In the genomic region with DNA sequence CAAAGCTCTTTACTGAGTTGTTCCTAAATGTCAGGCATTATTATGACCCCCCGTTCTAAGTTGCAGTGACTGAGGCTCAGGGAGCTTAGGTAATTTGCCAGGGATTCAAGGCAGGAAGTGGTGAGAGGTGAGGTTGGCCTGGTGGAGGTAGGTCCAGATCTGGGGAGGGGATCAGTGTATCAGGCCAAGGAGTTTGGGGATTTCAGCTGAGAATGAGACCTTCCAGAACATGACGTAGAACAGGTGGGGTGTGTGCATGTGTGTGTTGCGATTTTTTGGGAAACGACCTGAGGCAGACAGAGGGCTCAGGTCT, we compare ENCODE assay signal across 23 cellular contexts. TPM values are rescaled to one million over a fixed set of nuclear protein-coding genes. Genes with fewer than 3 reads are reported as not detected.
DNase-seq lines count a peak whose midpoint lies in the region; ATAC-seq, FAIRE-seq and TF ChIP-seq lines count a peak whose summit lies in the region.
"Had no signal": no experiment of that assay in that cellular context is flagged by ENCODE, and none has a peak within 500 bp of the region (broad histone marks: within the 10 kb centered on the region; RNA-seq: fewer than 3 reads in every experiment).

No MANE protein-coding gene starts in this region.

- H3K79me2 ChIP-seq in Loucy (ENCODE audit: insufficient read depth, low read length), result no peaks in the 10 kb centered on the region
- H3K79me2 ChIP-seq in K562 (ENCODE audit: control insufficient read depth, insufficient read depth, low read length), result no peaks in the 10 kb centered on the region

- H3K36me3 Mint-ChIP-seq in nephron progenitor cell (ENCODE audit: low read depth), result no peaks in the 10 kb centered on the region
- H3K36me3 Mint-ChIP-seq: activated naive CD8-positive, alpha-beta T cell; T-cell had no signal

- H3K9ac ChIP-seq in BLaER1, result no peak overlapping the region
- peak overlapping the region; percentile 36 for H3K9ac ChIP-seq in Loucy (ENCODE audit: low read depth, low read length, poor library complexity, severe bottlenecking)
- no peak overlapping the region for H3K9ac ChIP-seq in K562 (ENCODE audit: insufficient read depth in 1 of 2, low read depth in 2 of 2, low read length in 2 of 2)

- intact Hi-C loops in K562 (cut with micrococcal nuclease), result no loop called here

- H3K4me2 ChIP-seq in BLaER1, result peak overlapping the region; percentile 41
- H3K4me2 ChIP-seq in Loucy (ENCODE audit: low read depth, low read length, poor library complexity, severe bottlenecking), result peak overlapping the region; percentile 79
- no peak overlapping the region; the same call in 1 of the 2 replicates for H3K4me2 ChIP-seq in K562 (ENCODE audit: insufficient read depth, low read length)

- no peaks in the 10 kb centered on the region for H3K9me3 Mint-ChIP-seq in nephron progenitor cell
- H3K9me3 Mint-ChIP-seq: activated T-cell treated with anti-CD3 and anti-CD28 coated beads, Interleukin-2, amount 50 U/mL, for 4 hours; T-cell had no signal

- H3K27me3 ChIP-seq in BLaER1, result no peaks in the 10 kb centered on the region
- H3K27me3 ChIP-seq in Loucy (ENCODE audit: insufficient read depth, low read length, poor library complexity, severe bottlenecking), result no peaks in the 10 kb centered on the region
- H3K27me3 ChIP-seq in K562 (ENCODE audit: control insufficient read depth in 2 of 2, insufficient read depth in 2 of 2, low read length in 2 of 2), result no peaks in the 10 kb centered on the region; a peak in 1 of 5 replicates
- H3K27me3 ChIP-seq in H7 (ENCODE audit: control insufficient read depth, insufficient read depth, low read length), result no peaks in the 10 kb centered on the region
- H3K27me3 ChIP-seq: pancreas, vagina had no signal

- H3K27ac ChIP-seq in BLaER1 (no peak overlapping the region), K562 (ENCODE audit: extremely low read depth, low read depth, low read length) (no peak overlapping the region; the same call in 2 of the 3 replicates)
- H3K27ac ChIP-seq: pancreas had no signal

- H4K20me1 ChIP-seq in BLaER1 (no peaks in the 10 kb centered on the region), Loucy (ENCODE audit: insufficient read depth, low read length, poor library complexity, severe bottlenecking) (no peaks in the 10 kb centered on the region), K562 (replicated peaks; ENCODE audit: control insufficient read depth, insufficient read depth, low read length) (no peaks in the 10 kb centered on the region)

- TF ChIP-seq POLR2A in K562 (conservative IDR thresholded peaks at IDR 0.05), result no peak

- BruUV-seq in K562 (replicated peaks; lab: Mats Ljungman, UMichigan), result no TSS peak

- 86% methylated on average over 4 of the region's 4 CpGs for WGBS in K562 (ENCODE audit: insufficient coverage, low coverage, missing lambda C conversion rate)

- no peaks in the 10 kb centered on the region for H3F3A ChIP-seq in Loucy (ENCODE audit: low read depth)

- no peak for ATAC-seq in K562
- ATAC-seq in GM21381 (IDR thresholded peaks at IDR 0.05; ENCODE audit: unreplicated experiment), result no peak
- ATAC-seq: activated T-cell treated with anti-CD3 and anti-CD28 coated beads, Interleukin-2, amount 50 U/mL, for 4 hours; T-cell had no signal

- H3K9me3 ChIP-seq in BLaER1 (no peaks in the 10 kb centered on the region), Loucy (ENCODE audit: insufficient read depth, low read depth, low read length) (no peaks in the 10 kb centered on the region), K562 (replicated peaks; ENCODE audit: control insufficient read depth, insufficient read depth, low read depth, low read length) (peaks cover 17% of the 10 kb centered on the region)
- H3K9me3 ChIP-seq: pancreas, vagina had no signal

- no peak overlapping the region for H3K4me3 ChIP-seq in BLaER1
- H3K4me3 ChIP-seq in Loucy (ENCODE audit: low read length, poor library complexity, severe bottlenecking), result peak overlapping the region; percentile 47
- no peak overlapping the region for H3K4me3 ChIP-seq in K562
- no peak overlapping the region for H3K4me3 ChIP-seq in H7 (ENCODE audit: insufficient read depth, low read depth, low read length)
- H3K4me3 ChIP-seq: pancreas, vagina had no signal

- DNase-seq in K562 (ENCODE audit: extremely low read depth in 1 of 4, low spot score in 3 of 4) (no peak), nephron progenitor cell (no peak), pons (ENCODE audit: low spot score) (no peak), H7 (no peak), epidermal melanocyte (ENCODE audit: insufficient read length, low spot score) (no peak)
- DNase-seq: activated CD4-positive, alpha-beta T cell treated with anti-CD3 and anti-CD28 coated beads, Interleukin-2, amount 50 U/mL, for 4 hours; activated T-cell treated with anti-CD3 and anti-CD28 coated beads, Interleukin-2, amount 50 U/mL, for 4 hours; erythroblast; Kasumi-1; NCI-H1694; NCI-H774; RPMI8226; stimulated activated CD4-positive, alpha-beta T cell treated with anti-CD3 and anti-CD28 coated beads, Interleukin-1b, Interleukin-23, amount 100 ng/mL, for 48 hours; T-cell had no signal

- FAIRE-seq in K562 (lab: Jason Lieb, UNC), result no peak
- FAIRE-seq: D721Med, GM19239, pancreas had no signal

- no peaks in the 10 kb centered on the region for H3K9me2 ChIP-seq in Loucy (replicated peaks; ENCODE audit: low read depth, low read length)

- TF ChIP-seq RAD21 in K562 (CRISPR knock-in tag; conservative IDR thresholded peaks at IDR 0.05 in 1 of 2, IDR thresholded peaks at IDR 0.05 in 1 of 2), result no peak

- H3K36me3 ChIP-seq in BLaER1 (no peaks in the 10 kb centered on the region), Loucy (ENCODE audit: insufficient read depth, low read length) (no peaks in the 10 kb centered on the region), K562 (ENCODE audit: control insufficient read depth, insufficient read depth, low read length) (no peaks in the 10 kb centered on the region), H7 (replicated peaks; ENCODE audit: control insufficient read depth, insufficient read depth, low read length) (no peaks in the 10 kb centered on the region)
- H3K36me3 ChIP-seq: pancreas, vagina had no signal

- H3K27me3 Mint-ChIP-seq in nephron progenitor cell (ENCODE audit: low read depth, poor library complexity), result peaks cover 16% of the 10 kb centered on the region

- no peaks in the 10 kb centered on the region for H3K9me1 ChIP-seq in K562 (ENCODE audit: control insufficient read depth, insufficient read depth, low read length)

- no peak for TF ChIP-seq EP300 in K562 (IDR thresholded peaks at IDR 0.05; ENCODE audit: low read length)

- no peak for TF ChIP-seq CTCF in Loucy (conservative IDR thresholded peaks at IDR 0.05; ENCODE audit: low read length)
- TF ChIP-seq CTCF in K562 (IDR thresholded peaks at IDR 0.05 in 2 of 3, conservative IDR thresholded peaks at IDR 0.05 in 1 of 3; ENCODE audit: insufficient read depth in 2 of 3, low read depth in 1 of 3, low read length in 3 of 3), result no peak
- TF ChIP-seq CTCF in nephron progenitor cell (IDR thresholded peaks at IDR 0.05), result no peak

- H3K4me3 Mint-ChIP-seq in nephron progenitor cell, result no peak overlapping the region
- H3K4me3 Mint-ChIP-seq: activated naive CD8-positive, alpha-beta T cell; activated T-cell treated with anti-CD3 and anti-CD28 coated beads, Interleukin-2, amount 50 U/mL, for 4 hours; B cell; T-cell had no signal

- POLR2A ChIA-PET in K562 (lab: Yijun Ruan, JAX), result interaction anchor here (0.6 to 3.7 kb wide), 3 partner anchors 11 to 24 kb away, joined by 3 to 19 read pairs (median 3); no protein-coding TSS in a partner anchor

- peak overlapping the region; percentile 36 for H2AFZ ChIP-seq in Loucy (ENCODE audit: low read length)
- H2AFZ ChIP-seq in K562 (ENCODE audit: low read depth, low read length), result peak overlapping the region; percentile 83

- H3K27ac Mint-ChIP-seq in nephron progenitor cell, result peak overlapping the region; percentile 53
- H3K27ac Mint-ChIP-seq: activated naive CD8-positive, alpha-beta T cell; B cell; T-cell had no signal

- in situ Hi-C loops in K562 (cut with MboI), result no loop called here

- peaks cover 5% of the 10 kb centered on the region for H3K4me1 Mint-ChIP-seq in nephron progenitor cell
- H3K4me1 Mint-ChIP-seq: B cell had no signal

- CTCF ChIA-PET in K562 (lab: Yijun Ruan, JAX; ENCODE audit: low intra/inter-chr PET ratio), result no interaction called here

- H3K4me1 ChIP-seq in BLaER1 (peaks cover 30% of the 10 kb centered on the region), Loucy (ENCODE audit: insufficient read depth, low read length, poor library complexity, severe bottlenecking) (peaks cover 23% of the 10 kb centered on the region), K562 (replicated peaks in 1 of 2; ENCODE audit: control insufficient read depth in 2 of 2, insufficient read depth in 2 of 2, low read length in 2 of 2) (peaks cover 48 to 75% of the 10 kb centered on the region in 2 experiments)

TF ChIP-seq in K562, 482 proteins besides CTCF, POLR2A, EP300 and RAD21 (continues in another document):
- TF ChIP-seq SNIP1 (IDR thresholded peaks at IDR 0.05; ENCODE audit: low read depth) (no peak), SMARCC2 (IDR thresholded peaks at IDR 0.05; ENCODE audit: low read depth) (no peak), MEIS2 (IDR thresholded peaks at IDR 0.05; ENCODE audit: partially characterized antibody) (no peak)
- TF ChIP-seq, protein P1, sequence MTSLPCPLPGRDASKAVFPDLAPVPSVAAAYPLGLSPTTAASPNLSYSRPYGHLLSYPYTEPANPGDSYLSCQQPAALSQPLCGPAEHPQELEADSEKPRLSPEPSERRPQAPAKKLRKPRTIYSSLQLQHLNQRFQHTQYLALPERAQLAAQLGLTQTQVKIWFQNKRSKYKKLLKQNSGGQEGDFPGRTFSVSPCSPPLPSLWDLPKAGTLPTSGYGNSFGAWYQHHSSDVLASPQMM (CRISPR knock-in tag; IDR thresholded peaks at IDR 0.05), result no peak

RNA-seq across cellular contexts. Expression of a gene that starts 41.1 kb away (rescaled TPM):
- total RNA-seq in K562 (2011; cell fraction: chromatin; rRNA removed; ENCODE audit: low replicate concordance), result 38.6 and 79.2 TPM in 2 replicates
- 28.6 and 29.9 TPM in 2 replicates for total RNA-seq in K562 (2011; cell fraction: nucleolus; rRNA removed)
- 45.2 and 53.5 TPM in 2 replicates for total RNA-seq in K562 (2011; cell fraction: nucleoplasm; rRNA removed)
- total RNA-seq in K562 (2014; rRNA removed) (193 and 237 TPM in 2 replicates), K562 (2014; rRNA removed; fragmentation: Illumina TruSeq; extraction: Trizol) (202 and 232 TPM in 2 replicates), K562 (2015; rRNA removed; fragmentation: Illumina TruSeq; extraction: Trizol) (216 and 229 TPM in 2 replicates), K562 (2021) (148 and 159 TPM in 2 replicates)
- polyA plus RNA-seq in K562 (2011; rRNA removed) (131 and 189 TPM in 2 replicates), K562 (2014; fragmentation: Illumina TruSeq; extraction: Trizol) (197 and 219 TPM in 2 replicates), K562 (2014; fragmentation: Nextera tagmentation; extraction: Ambion mirVana) (100 to 1,000 TPM; 330 to 397 TPM), K562 (2014; rRNA removed) (233 and 261 TPM in 2 replicates)
- 101 TPM in 2 replicates for polyA plus RNA-seq in K562 (2011; cell fraction: cytosol; rRNA removed)
- polyA plus RNA-seq in K562 (2011; cell fraction: nucleus; rRNA removed), result 42.1 and 51.3 TPM in 2 replicates
- 100 and 122 TPM in 2 replicates for polyA plus RNA-seq in K562 (2012)
- 157 and 168 TPM in 2 replicates for polyA minus RNA-seq in K562 (2011; rRNA and poly(A)+ RNA removed)
- polyA minus RNA-seq in K562 (2011; cell fraction: cytosol; rRNA and poly(A)+ RNA removed), result 36.2 and 63.4 TPM in 2 replicates
- polyA minus RNA-seq in K562 (2011; cell fraction: nucleus; rRNA and poly(A)+ RNA removed), result 37.8 and 82.5 TPM in 2 replicates
- 53.6 and 70.9 TPM in 2 replicates for total RNA-seq in H7 (2014; rRNA removed; shearing (Covaris generic))
